Comparison of ENCODE assay signal across 13 cellular contexts in the genomic region with DNA sequence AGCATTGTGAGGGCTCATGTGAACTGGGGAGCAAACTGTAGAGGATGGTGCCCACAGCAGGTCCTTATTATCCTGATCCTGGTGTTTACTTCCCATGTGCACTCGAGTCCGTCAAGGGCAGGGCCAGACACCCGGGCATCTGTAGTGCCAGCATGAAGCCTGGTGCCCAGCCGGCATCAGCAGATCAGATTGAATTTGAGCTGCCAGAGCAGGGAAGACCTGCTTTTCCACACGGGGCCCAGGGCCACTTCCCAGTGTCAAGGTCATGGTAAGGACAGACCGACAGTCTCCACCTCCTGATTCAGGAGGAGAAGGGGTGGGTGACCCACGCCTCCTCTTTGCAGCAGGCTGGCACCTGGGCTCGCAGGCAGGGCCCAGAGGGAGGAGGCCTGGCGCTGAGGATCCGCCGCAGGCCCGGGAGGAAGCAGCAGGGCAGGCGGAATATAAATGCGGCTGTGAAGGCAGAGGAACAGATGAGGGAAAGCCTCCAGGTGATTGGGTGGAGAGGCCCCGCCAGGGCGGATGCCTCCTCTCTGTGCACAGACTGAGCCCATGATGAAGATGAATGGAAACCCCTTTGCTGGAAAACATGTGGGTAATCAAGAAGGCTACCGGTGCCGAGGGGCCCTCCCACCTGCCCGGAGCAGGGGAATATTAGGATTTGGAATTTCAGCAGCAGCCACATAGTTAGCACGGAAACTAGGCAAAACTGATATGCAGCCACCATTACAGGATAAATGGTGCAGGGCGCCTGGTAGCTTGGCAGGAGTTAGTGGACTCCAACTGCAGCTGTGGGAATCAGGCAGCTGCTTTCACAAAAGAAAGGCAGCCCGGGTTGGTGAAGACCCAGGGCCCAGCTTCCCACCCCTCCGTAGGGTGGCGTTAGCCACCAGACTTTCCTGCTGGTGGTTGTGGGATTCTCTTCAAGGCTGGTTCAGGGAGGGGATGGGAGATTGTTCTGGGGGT.
DNase-seq lines count a peak whose midpoint lies in the region; ATAC-seq, FAIRE-seq and TF ChIP-seq lines count a peak whose summit lies in the region.
"Had no signal": no experiment of that assay in that cellular context is flagged by ENCODE, and none has a peak within 500 bp of the region (broad histone marks: within the 10 kb centered on the region; RNA-seq: fewer than 3 reads in every experiment).

No MANE protein-coding gene starts in this region.

- peak; percentile 19 for DNase-seq in activated effector memory CD4-positive, alpha-beta T cell treated with anti-CD3 and anti-CD28 coated beads, Interleukin-2, amount 50 U/mL, for 16 hours
- no peak for DNase-seq in activated effector memory CD4-positive, alpha-beta T cell treated with Interleukin-2 at 50 U/mL for 16 hours
- DNase-seq in SJCRH30, result peak; percentile 43 to 57
- DNase-seq in H1 (ENCODE audit: low read depth in 1 of 2, low spot score in 2 of 2), result no peak
- DNase-seq in pancreas, result peak in 4 of 6 donors; percentile 31 to 55 (median 40)
- no peak for DNase-seq in NCI-H2029 (lab: John Stamatoyannopoulos, UW)
- DNase-seq: Caco-2; CD4-positive, CD25-positive, alpha-beta regulatory T cell; HCEC 1CT; KG1; NCI-H1694; NCI-H510A treated with DMSO at 0.1 percent for 48 hours had no signal

- H3K27ac ChIP-seq in SJCRH30 (no peak overlapping the region), H1 (ENCODE audit: low read depth, low read length) (no peak overlapping the region), pancreas (no peak overlapping the region)

- no peaks in the 10 kb centered on the region for H3K23me2 ChIP-seq in H1 (ENCODE audit: low read depth, low read length)

- H3K4me1 ChIP-seq in SJCRH30, result peaks cover 6% of the 10 kb centered on the region; the same call in 1 of the 2 replicates
- H3K4me1 ChIP-seq in H1 (replicated peaks in 1 of 4; ENCODE audit: control insufficient read depth in 3 of 4, insufficient read depth in 4 of 4, low read length in 3 of 4), result peaks cover 0 to 11% (median 3%) of the 10 kb centered on the region in 4 experiments; a peak in 3 of 7 replicates
- H3K4me1 ChIP-seq in pancreas, result peaks cover 0 to 6% (median 0%) of the 10 kb centered on the region in 3 donors
- H3K4me1 ChIP-seq: Caco-2 had no signal

- H3K79me2 ChIP-seq in H1 (ENCODE audit: control insufficient read depth in 1 of 2, insufficient read depth in 2 of 2, low read length in 2 of 2), result no peaks in the 10 kb centered on the region

- no peak overlapping the region for H3K14ac ChIP-seq in H1 (ENCODE audit: insufficient read length)

- no peak overlapping the region for H3K4ac ChIP-seq in H1 (replicated peaks; ENCODE audit: insufficient read length, low read depth, low read length)

- 87% methylated on average over 24 of the region's 24 CpGs; no CpG with 5 or more reads in 1 of the 2 experiments for WGBS in H1 (ENCODE audit: extremely low coverage in 1 of 2, insufficient coverage in 1 of 2, insufficient read length in 1 of 2, insufficient replicate concordance in 2 of 2, low coverage in 1 of 2, low lambda C conversion rate in 2 of 2, missing lambda C conversion rate in 1 of 2), 2 experiments
- 46 to 47% methylated on average over 24 of the region's 24 CpGs for WGBS in pancreas, 2 donors

- ATAC-seq in pancreas, result peak; percentile 27 to 74 (median 66)
- ATAC-seq in GM21423 (IDR thresholded peaks at IDR 0.05; ENCODE audit: unreplicated experiment), result no peak

- H2AFZ ChIP-seq in H1 (ENCODE audit: low read length), result no peak overlapping the region; the same call in 1 of the 2 replicates

- H3K4me3 ChIP-seq in SJCRH30 (peak overlapping the region; percentile 18), H1 (ENCODE audit: extremely low read depth in 1 of 4, insufficient read depth in 2 of 4, low read depth in 3 of 4, low read length in 4 of 4) (no peak overlapping the region), pancreas (no peak overlapping the region)

- H2BK12ac ChIP-seq in H1 (ENCODE audit: low read depth, low read length), result no peak overlapping the region

- CTCF ChIA-PET in H1 (lab: Charles Lee; ENCODE audit: partially characterized antibody), result interaction anchor here (0.9 to 2.4 kb wide), 12 partner anchors 10 to 602 kb away, joined by 3 to 7 read pairs (median 5); no protein-coding TSS in a partner anchor

- POLR2A ChIA-PET in H1 (lab: Charles Lee; ENCODE audit: partially characterized antibody), result no interaction called here

- TF ChIP-seq CTCF in H1 (IDR thresholded peaks at IDR 0.05; ENCODE audit: control extremely low read depth in 1 of 3, insufficient read depth in 1 of 3, low read depth in 1 of 3, low read length in 3 of 3) (no peak), pancreas (IDR thresholded peaks at IDR 0.05) (no peak)

- H3K9me3 ChIP-seq in SJCRH30 (replicated peaks) (no peaks in the 10 kb centered on the region), H1 (ENCODE audit: insufficient read depth in 2 of 2, low read depth in 1 of 2, low read length in 1 of 2) (no peaks in the 10 kb centered on the region), pancreas (no peaks in the 10 kb centered on the region)
- H3K9me3 ChIP-seq: Caco-2 had no signal

- H3K23ac ChIP-seq in H1 (ENCODE audit: insufficient read length), result no peak overlapping the region

- no peak for FAIRE-seq in H1 (lab: Jason Lieb, UNC)
- no peak for FAIRE-seq in pancreas (lab: Jason Lieb, UNC)

- H3K9ac ChIP-seq in H1 (replicated peaks in 1 of 4; ENCODE audit: extremely low read depth in 1 of 4, low read depth in 3 of 4, low read length in 3 of 4), result no peak overlapping the region

- H3K18ac ChIP-seq in H1 (ENCODE audit: extremely low read depth, low read length), result no peak overlapping the region

- H3K36me3 ChIP-seq in SJCRH30 (no peaks in the 10 kb centered on the region), H1 (ENCODE audit: control insufficient read depth in 2 of 4, insufficient read depth in 4 of 4, low read length in 3 of 4) (no peaks in the 10 kb centered on the region), pancreas (no peaks in the 10 kb centered on the region)

- 0 out of 4 replicates have a peak, but pooled peaks of 1 of the 2 experiments have one; percentile 4 for TF ChIP-seq RAD21 in H1 (IDR thresholded peaks at IDR 0.05 in 1 of 2, conservative IDR thresholded peaks at IDR 0.05 in 1 of 2; ENCODE audit: low read depth in 2 of 2, low read length in 2 of 2)

- H3K4me2 ChIP-seq in H1 (ENCODE audit: insufficient read depth in 1 of 2, low read depth in 2 of 2, low read length in 2 of 2), result no peak overlapping the region

- no peak overlapping the region for H3K56ac ChIP-seq in H1 (replicated peaks; ENCODE audit: insufficient read length, low read depth, low read length)

- no peak overlapping the region for H4K91ac ChIP-seq in H1 (replicated peaks; ENCODE audit: insufficient read length, low read length)

- H4K20me1 ChIP-seq in H1 (replicated peaks in 1 of 2; ENCODE audit: control insufficient read depth in 1 of 2, insufficient read depth in 2 of 2, low read length in 2 of 2), result no peaks in the 10 kb centered on the region

- intact Hi-C loops in pancreas (cut with DNase I), result loop anchor here in 1 of 3 donors (10.0 kb wide), 1 partner anchor 602 kb away; the partner anchor contains the start of genes NR6A1 and OLFML2A

- H2BK15ac ChIP-seq in H1 (ENCODE audit: low read length), result no peak overlapping the region

- no peak for TF ChIP-seq EP300 in H1 (IDR thresholded peaks at IDR 0.05; ENCODE audit: borderline replicate concordance in 1 of 2, low read depth in 2 of 2, low read length in 2 of 2)

- H2BK5ac ChIP-seq in H1 (ENCODE audit: low read depth, low read length), result 0 out of 2 replicates have a peak overlapping the region, but pooled peaks have one; percentile 24

- H2AK5ac ChIP-seq in H1 (ENCODE audit: low read depth, low read length), result no peak overlapping the region

- no peak overlapping the region for H2BK20ac ChIP-seq in H1 (ENCODE audit: low read length)

- H4K5ac ChIP-seq in H1 (ENCODE audit: insufficient read length, low read depth, low read length), result no peak overlapping the region

- no peaks in the 10 kb centered on the region for H3K79me1 ChIP-seq in H1 (ENCODE audit: low read depth, low read length)

- H4K8ac ChIP-seq in H1 (ENCODE audit: extremely low read depth, insufficient read depth, low read length), result no peak overlapping the region

- no peaks in the 10 kb centered on the region for H3K27me3 ChIP-seq in SJCRH30
- H3K27me3 ChIP-seq in H1 (replicated peaks in 1 of 4; ENCODE audit: control insufficient read depth in 3 of 4, extremely low read depth in 1 of 4, insufficient read depth in 3 of 4, low read length in 3 of 4), result no peaks in the 10 kb centered on the region; a peak in 1 of 7 replicates
- no peaks in the 10 kb centered on the region for H3K27me3 ChIP-seq in pancreas

- no peak for TF ChIP-seq POLR2A in H1 (IDR thresholded peaks at IDR 0.05; ENCODE audit: control extremely low read depth in 1 of 2, low read depth in 2 of 2, low read length in 2 of 2)

- H2BK120ac ChIP-seq in H1 (replicated peaks; ENCODE audit: low read depth, low read length), result no peak overlapping the region

TF ChIP-seq in H1, 55 proteins besides CTCF, POLR2A, EP300 and RAD21:
- TF ChIP-seq KDM1A (IDR thresholded peaks at IDR 0.05; ENCODE audit: borderline replicate concordance, low read length) (no peak), TBP (IDR thresholded peaks at IDR 0.05; ENCODE audit: low read depth, low read length) (no peak), ASH2L (IDR thresholded peaks at IDR 0.05; ENCODE audit: low read length) (no peak), CHD2 (IDR thresholded peaks at IDR 0.05; ENCODE audit: low read length) (no peak), GTF2F1 (IDR thresholded peaks at IDR 0.05; ENCODE audit: borderline replicate concordance, low read depth, low read length) (no peak), FOSL1 (IDR thresholded peaks at IDR 0.05; ENCODE audit: insufficient read depth, low read depth, low read length) (no peak), RNF2 (IDR thresholded peaks at IDR 0.05; ENCODE audit: borderline replicate concordance, low read depth, low read length, missing control alignments, poor library complexity, severe bottlenecking) (no peak), BCL11A (IDR thresholded peaks at IDR 0.05; ENCODE audit: low read depth in 2 of 2, low read length in 2 of 2) (no peak), SIN3A (conservative IDR thresholded peaks at IDR 0.05 in 1 of 2, IDR thresholded peaks at IDR 0.05 in 1 of 2; ENCODE audit: low read depth in 1 of 2, low read length in 2 of 2) (no peak), EGR1 (IDR thresholded peaks at IDR 0.05; ENCODE audit: borderline replicate concordance, low read depth, low read length) (no peak), RBBP5 (IDR thresholded peaks at IDR 0.05; ENCODE audit: borderline replicate concordance, low read depth, low read length) (no peak), KDM4A (IDR thresholded peaks at IDR 0.05; ENCODE audit: low read depth, low read length, severe bottlenecking) (no peak)
TF ChIP-seq in H1: peak in this region for 0.

Comparison
In these comparisons a context has a peak if more than half of its experiments do, and no peak if none do; other contexts are left out.
1. DNase-seq: peak in activated effector memory CD4-positive, alpha-beta T cell treated with anti-CD3 and anti-CD28 coated beads, Interleukin-2, amount 50 U/mL, for 16 hours (single experiment), SJCRH30 (2 of 2) and pancreas (4 of 6); none in activated effector memory CD4-positive, alpha-beta T cell treated with Interleukin-2 at 50 U/mL for 16 hours (single experiment), H1 (0 of 2) and NCI-H2029 (single experiment).